In the genomic region with DNA sequence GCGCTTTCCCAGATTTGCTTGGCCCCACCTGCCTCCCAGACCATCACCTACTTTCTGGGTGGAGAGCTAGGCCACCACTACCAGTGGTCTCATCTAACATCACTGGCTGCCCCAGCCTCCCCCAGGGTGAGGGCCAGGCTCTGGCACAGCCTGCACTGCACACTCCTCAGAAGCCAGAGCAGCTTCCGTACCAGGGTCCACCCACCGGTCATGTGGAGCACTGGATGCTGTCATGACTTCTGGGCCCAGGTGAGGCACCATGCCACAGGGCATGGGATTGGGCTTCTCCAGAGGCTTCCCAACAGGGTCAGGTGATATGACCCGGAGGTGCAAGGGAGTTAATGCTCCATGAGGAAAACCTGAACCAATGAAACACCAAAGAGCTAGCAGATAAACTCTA, we compare ENCODE assay signal across 25 cellular contexts. TPM values are rescaled to one million over a fixed set of nuclear protein-coding genes. Genes with fewer than 3 reads are reported as not detected.
"Had no signal": no experiment of that assay in that cellular context is flagged by ENCODE, and none has a peak within 500 bp of the region (broad histone marks: within the 10 kb centered on the region; RNA-seq: fewer than 3 reads in every experiment).

No MANE protein-coding gene starts in this region.

- H3K4me3 ChIP-seq: coronary artery, dorsolateral prefrontal cortex, esophagus squamous epithelium, gastrocnemius medialis, heart right ventricle, left lung, lower lobe of right lung, mucosa of descending colon had no signal

- H3K36me3 ChIP-seq: esophagus squamous epithelium, gastrocnemius medialis, heart right ventricle, left lung, lower lobe of right lung had no signal

- H3K36me3 Mint-ChIP-seq: mesothelial cell of epicardium had no signal

- H3K27ac ChIP-seq: coronary artery, dorsolateral prefrontal cortex, esophagus squamous epithelium, gastrocnemius medialis, heart right ventricle, left lung, lower lobe of right lung had no signal

- ATAC-seq: gastrocnemius medialis, heart right ventricle, left cardiac atrium, left ventricle myocardium superior, mucosa of descending colon had no signal

- H3K9me3 Mint-ChIP-seq: mesothelial cell of epicardium had no signal

- H3K9me3 ChIP-seq: esophagus squamous epithelium, gastrocnemius medialis, heart right ventricle, left lung, lower lobe of right lung, mucosa of descending colon had no signal

- H3K4me1 ChIP-seq: esophagus squamous epithelium, gastrocnemius medialis, heart right ventricle, left lung had no signal

- DNase-seq: dermis blood vessel endothelial cell; effector CD4-positive, alpha-beta T cell; effector memory CD4-positive, alpha-beta T cell; esophagus squamous epithelium; foreskin fibroblast; foreskin melanocyte; gastrocnemius medialis; glutamatergic neuron; head of caudate nucleus; heart right ventricle; hippocampal formation; left cardiac atrium; left lung; left ventricle myocardium superior; lower lobe of right lung; mesenchymal stem cell; mucosa of descending colon had no signal

- H3K27ac Mint-ChIP-seq: mesothelial cell of epicardium had no signal

RNA-seq across cellular contexts. Expression of a gene that starts 14.0 kb away (rescaled TPM):
- total RNA-seq: dermis blood vessel endothelial cell, endothelial cell of umbilical vein, esophagus squamous epithelium, gastrocnemius medialis, heart right ventricle, left cardiac atrium, left ventricle myocardium superior, lower lobe of right lung, mesenteric fat pad, myocyte had no signal
- polyA plus RNA-seq: endothelial cell of umbilical vein, esophagus, keratinocyte had no signal
